1 cellular context compared by ENCODE assay signal in genomic region chr12:119154435-119154818, GRCh38.
TF ChIP-seq lines count a peak whose summit lies in the region.

No MANE protein-coding gene starts in this region.

TF ChIP-seq in HCT116, 20 proteins besides CTCF, POLR2A, EP300 and RAD21 (continued from another document):
- TF ChIP-seq ATF3 (IDR thresholded peaks at IDR 0.05) = no peak
- TF ChIP-seq CBX3 (IDR thresholded peaks at IDR 0.05; ENCODE audit: low read depth) = no peak
- TF ChIP-seq POLR2AphosphoS5 (IDR thresholded peaks at IDR 0.05; ENCODE audit: low read depth, low read length) = no peak
- TF ChIP-seq, protein P1, sequence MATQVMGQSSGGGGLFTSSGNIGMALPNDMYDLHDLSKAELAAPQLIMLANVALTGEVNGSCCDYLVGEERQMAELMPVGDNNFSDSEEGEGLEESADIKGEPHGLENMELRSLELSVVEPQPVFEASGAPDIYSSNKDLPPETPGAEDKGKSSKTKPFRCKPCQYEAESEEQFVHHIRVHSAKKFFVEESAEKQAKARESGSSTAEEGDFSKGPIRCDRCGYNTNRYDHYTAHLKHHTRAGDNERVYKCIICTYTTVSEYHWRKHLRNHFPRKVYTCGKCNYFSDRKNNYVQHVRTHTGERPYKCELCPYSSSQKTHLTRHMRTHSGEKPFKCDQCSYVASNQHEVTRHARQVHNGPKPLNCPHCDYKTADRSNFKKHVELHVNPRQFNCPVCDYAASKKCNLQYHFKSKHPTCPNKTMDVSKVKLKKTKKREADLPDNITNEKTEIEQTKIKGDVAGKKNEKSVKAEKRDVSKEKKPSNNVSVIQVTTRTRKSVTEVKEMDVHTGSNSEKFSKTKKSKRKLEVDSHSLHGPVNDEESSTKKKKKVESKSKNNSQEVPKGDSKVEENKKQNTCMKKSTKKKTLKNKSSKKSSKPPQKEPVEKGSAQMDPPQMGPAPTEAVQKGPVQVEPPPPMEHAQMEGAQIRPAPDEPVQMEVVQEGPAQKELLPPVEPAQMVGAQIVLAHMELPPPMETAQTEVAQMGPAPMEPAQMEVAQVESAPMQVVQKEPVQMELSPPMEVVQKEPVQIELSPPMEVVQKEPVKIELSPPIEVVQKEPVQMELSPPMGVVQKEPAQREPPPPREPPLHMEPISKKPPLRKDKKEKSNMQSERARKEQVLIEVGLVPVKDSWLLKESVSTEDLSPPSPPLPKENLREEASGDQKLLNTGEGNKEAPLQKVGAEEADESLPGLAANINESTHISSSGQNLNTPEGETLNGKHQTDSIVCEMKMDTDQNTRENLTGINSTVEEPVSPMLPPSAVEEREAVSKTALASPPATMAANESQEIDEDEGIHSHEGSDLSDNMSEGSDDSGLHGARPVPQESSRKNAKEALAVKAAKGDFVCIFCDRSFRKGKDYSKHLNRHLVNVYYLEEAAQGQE (IDR thresholded peaks at IDR 0.05; ENCODE audit: low read depth) = no peak
- TF ChIP-seq, protein P2, sequence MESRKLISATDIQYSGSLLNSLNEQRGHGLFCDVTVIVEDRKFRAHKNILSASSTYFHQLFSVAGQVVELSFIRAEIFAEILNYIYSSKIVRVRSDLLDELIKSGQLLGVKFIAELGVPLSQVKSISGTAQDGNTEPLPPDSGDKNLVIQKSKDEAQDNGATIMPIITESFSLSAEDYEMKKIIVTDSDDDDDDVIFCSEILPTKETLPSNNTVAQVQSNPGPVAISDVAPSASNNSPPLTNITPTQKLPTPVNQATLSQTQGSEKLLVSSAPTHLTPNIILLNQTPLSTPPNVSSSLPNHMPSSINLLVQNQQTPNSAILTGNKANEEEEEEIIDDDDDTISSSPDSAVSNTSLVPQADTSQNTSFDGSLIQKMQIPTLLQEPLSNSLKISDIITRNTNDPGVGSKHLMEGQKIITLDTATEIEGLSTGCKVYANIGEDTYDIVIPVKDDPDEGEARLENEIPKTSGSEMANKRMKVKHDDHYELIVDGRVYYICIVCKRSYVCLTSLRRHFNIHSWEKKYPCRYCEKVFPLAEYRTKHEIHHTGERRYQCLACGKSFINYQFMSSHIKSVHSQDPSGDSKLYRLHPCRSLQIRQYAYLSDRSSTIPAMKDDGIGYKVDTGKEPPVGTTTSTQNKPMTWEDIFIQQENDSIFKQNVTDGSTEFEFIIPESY (IDR thresholded peaks at IDR 0.05; ENCODE audit: extremely low read depth, insufficient replicate concordance, low read length) = no peak
- no peak for TF ChIP-seq EGR1 (IDR thresholded peaks at IDR 0.05; ENCODE audit: low read depth)
- TF ChIP-seq, protein P3, sequence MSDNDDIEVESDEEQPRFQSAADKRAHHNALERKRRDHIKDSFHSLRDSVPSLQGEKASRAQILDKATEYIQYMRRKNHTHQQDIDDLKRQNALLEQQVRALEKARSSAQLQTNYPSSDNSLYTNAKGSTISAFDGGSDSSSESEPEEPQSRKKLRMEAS (IDR thresholded peaks at IDR 0.05) = no peak
- no peak for TF ChIP-seq JUND (IDR thresholded peaks at IDR 0.05)
- no peak for TF ChIP-seq EZH2 (IDR thresholded peaks at IDR 0.05)
- no peak for TF ChIP-seq TCF7L2 (IDR thresholded peaks at IDR 0.05; ENCODE audit: borderline replicate concordance, extremely low read depth, insufficient read depth, insufficient read length)
